ENCODE assay signal across 1 cellular context in the genomic region with DNA sequence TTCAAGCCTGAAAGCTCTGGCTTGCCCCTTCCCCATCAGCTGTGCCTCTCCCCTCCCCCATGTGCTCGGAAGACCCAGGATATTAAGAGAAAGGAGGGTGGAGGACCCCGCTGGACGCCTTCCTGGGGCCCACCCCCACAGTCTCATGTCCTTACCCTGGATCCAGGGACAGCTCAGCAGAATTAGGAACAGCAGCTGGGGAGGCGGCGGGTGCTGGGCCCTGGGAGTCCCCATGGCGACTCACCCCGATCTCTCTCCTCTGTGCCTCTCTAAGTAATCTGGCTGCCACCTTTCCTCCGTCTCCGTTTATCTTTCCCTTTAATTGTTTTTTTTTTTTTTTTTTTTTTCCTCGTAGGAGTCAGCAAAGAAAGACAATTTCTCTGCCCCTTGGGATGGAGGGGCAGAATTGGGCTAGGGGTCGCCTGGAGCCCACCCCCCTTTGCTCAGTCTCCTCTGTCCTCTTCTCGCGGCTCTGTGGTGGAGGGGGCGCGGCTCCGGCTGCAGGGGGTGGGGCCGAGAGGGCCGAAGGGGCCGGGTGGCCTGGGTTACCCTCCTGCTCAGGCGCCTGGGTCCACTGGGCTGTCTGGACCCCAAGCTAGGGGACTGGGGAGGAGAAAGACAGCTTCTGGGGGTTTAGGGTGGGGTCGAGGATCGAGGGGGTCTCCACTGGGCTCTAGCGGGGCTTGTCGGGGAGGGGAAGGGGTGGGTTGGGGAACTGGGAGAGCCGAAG.
TF ChIP-seq lines count a peak whose summit lies in the region.

No MANE protein-coding gene starts in this region.

TF ChIP-seq in HEK293, 187 proteins besides CTCF, POLR2A, EP300 and RAD21 (continued from another document):
- no peak for TF ChIP-seq ZNF140 (tag by site-specific recombination; IDR thresholded peaks at IDR 0.05)
